Comparison of ENCODE assay signal across 9 cellular contexts in the genomic region with DNA sequence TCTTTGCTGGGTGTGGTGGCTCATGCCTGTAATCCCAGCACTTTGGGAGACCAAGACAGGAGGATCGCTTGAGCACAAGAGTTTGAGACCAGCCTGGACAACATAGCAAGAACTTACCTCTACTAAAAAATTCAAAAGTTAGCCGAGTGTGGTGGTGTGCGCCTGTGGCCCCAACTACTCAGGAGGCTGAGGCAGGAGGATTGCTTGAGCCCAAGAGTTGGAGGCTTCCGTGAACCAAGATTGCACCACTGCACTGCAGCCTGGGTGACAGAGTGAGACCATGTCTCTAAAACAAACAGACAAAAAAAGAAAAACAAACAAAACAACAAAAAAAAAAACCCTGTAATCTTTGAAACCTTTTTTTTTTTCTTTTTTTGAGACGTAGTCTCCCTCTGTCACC.
"Had no signal": no experiment of that assay in that cellular context is flagged by ENCODE, and none has a peak within 500 bp of the region (broad histone marks: within the 10 kb centered on the region; RNA-seq: fewer than 3 reads in every experiment).

No MANE protein-coding gene starts in this region.

- H3K9me3 ChIP-seq: HAP-1 had no signal

- H3K4me3 ChIP-seq: GM23248, HAP-1, K562 had no signal

- H3K27ac ChIP-seq: GM23248, HL-60 had no signal

- DNase-seq: GM23248, GOT3, H7, HFFc6, IMR-90 had no signal

- ATAC-seq: HCT116, K562 had no signal
